In the genomic region with DNA sequence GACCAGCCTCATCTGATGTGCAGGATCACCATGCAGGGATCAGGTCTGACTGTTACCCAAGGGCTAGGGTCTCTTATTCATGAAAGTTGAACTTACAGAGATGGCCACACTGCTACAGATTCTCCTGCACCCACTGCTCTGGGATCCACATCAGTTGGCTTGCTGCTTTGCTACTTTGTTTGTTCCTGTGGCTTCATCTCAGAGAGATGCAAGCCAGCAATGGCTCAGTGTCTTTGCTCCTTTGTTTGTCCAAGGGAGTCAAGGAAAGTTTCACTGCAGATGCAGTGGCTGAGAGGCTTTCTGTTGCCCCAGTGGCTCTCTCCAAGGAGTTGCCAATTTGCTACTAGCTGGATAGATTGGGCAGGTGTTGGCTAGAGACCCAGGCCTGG, we compare ENCODE assay signal across 26 cellular contexts.
"Had no signal": no experiment of that assay in that cellular context is flagged by ENCODE, and none has a peak within 500 bp of the region (broad histone marks: within the 10 kb centered on the region; RNA-seq: fewer than 3 reads in every experiment).

No MANE protein-coding gene starts in this region.

- H3K9me3 ChIP-seq: breast epithelium, colonic mucosa, MG63, SJCRH30, SK-N-SH had no signal

- H3K27ac Mint-ChIP-seq: activated CD4-positive, alpha-beta memory T cell treated with anti-CD3 and anti-CD28 coated beads, Interleukin-2, amount 10 ng/mL, durations not matched to agents 7 days and 5 days; activated CD4-positive, alpha-beta T cell treated with anti-CD3 and anti-CD28 coated beads for 36 hours; activated naive CD4-positive, alpha-beta T cell treated with anti-CD3 and anti-CD28 coated beads, Interleukin-2, amount 10 ng/mL, durations not matched to agents 7 days and 5 days; activated naive CD8-positive, alpha-beta T cell treated with anti-CD3 and anti-CD28 coated beads for 36 hours; activated T-cell treated with anti-CD3 and anti-CD28 coated beads, Interleukin-2, amount 50 U/mL, for 72 hours; activated T-helper 2 cell treated with anti-CD3 and anti-CD28 coated beads, Interferon-gamma antibody, Interleukin-2, Interleukin-4, amounts not matched to agents 10 μg/mL and 5 μg/mL and 100 μg/mL, durations not matched to agents 14 hours and 24 hours and 36 hours had no signal

- H3K4me3 Mint-ChIP-seq: activated CD4-positive, alpha-beta memory T cell treated with anti-CD3 and anti-CD28 coated beads, Interleukin-2, amount 10 ng/mL, durations not matched to agents 7 days and 5 days; activated CD4-positive, alpha-beta T cell treated with anti-CD3 and anti-CD28 coated beads for 36 hours; activated naive CD4-positive, alpha-beta T cell treated with anti-CD3 and anti-CD28 coated beads, Interleukin-2, amount 10 ng/mL, durations not matched to agents 7 days and 5 days; activated naive CD8-positive, alpha-beta T cell treated with anti-CD3 and anti-CD28 coated beads for 36 hours; activated T-cell treated with anti-CD3 and anti-CD28 coated beads, Interleukin-2, amount 50 U/mL, for 72 hours had no signal

- H3K4me2 ChIP-seq: SK-N-SH had no signal

- H3K27me3 ChIP-seq: breast epithelium, colonic mucosa, MG63, SJCRH30 had no signal

- DNase-seq: activated CD4-positive, alpha-beta memory T cell treated with anti-CD3 and anti-CD28 coated beads, Interleukin-2, amount 10 ng/mL, durations not matched to agents 7 days and 5 days; activated CD4-positive, alpha-beta T cell treated with anti-CD3 and anti-CD28 coated beads, Interleukin-2, amount 50 U/mL, for 1 hour; activated CD8-positive, alpha-beta memory T cell treated with anti-CD3 and anti-CD28 coated beads, Interleukin-2, amount 50 U/mL, for 4 hours; activated gamma-delta T cell treated with Interleukin-2 at 50 U/mL for 16 hours; activated naive CD4-positive, alpha-beta T cell treated with anti-CD3 and anti-CD28 coated beads, Interleukin-2, amount 10 ng/mL, durations not matched to agents 7 days and 5 days; activated naive CD8-positive, alpha-beta T cell treated with anti-CD3 and anti-CD28 coated beads for 36 hours; activated T-cell treated with anti-CD3 and anti-CD28 coated beads, Interleukin-2, amount 50 U/mL, for 72 hours; caudate nucleus; MG63; NCI-H1417 treated with DMSO at 0.1 percent for 48 hours; NCI-H1694; NCI-H2029; NCI-H2107; NCI-H2171 treated with DMSO at 0.1 percent for 48 hours; NCI-H226; Right ventricle myocardium superior; SK-N-SH; T-helper 1 cell had no signal

- H3K9ac ChIP-seq: SK-N-SH had no signal

- H3K4me1 Mint-ChIP-seq: activated CD4-positive, alpha-beta memory T cell treated with anti-CD3 and anti-CD28 coated beads, Interleukin-2, amount 10 ng/mL, durations not matched to agents 7 days and 5 days; activated CD4-positive, alpha-beta T cell treated with anti-CD3 and anti-CD28 coated beads for 36 hours; activated naive CD4-positive, alpha-beta T cell treated with anti-CD3 and anti-CD28 coated beads, Interleukin-2, amount 10 ng/mL, durations not matched to agents 7 days and 5 days; activated naive CD8-positive, alpha-beta T cell treated with anti-CD3 and anti-CD28 coated beads for 36 hours had no signal

- H3K36me3 ChIP-seq: breast epithelium, colonic mucosa, MG63, SJCRH30, WERI-Rb-1 had no signal

- ATAC-seq: activated CD4-positive, alpha-beta T cell treated with anti-CD3 and anti-CD28 coated beads for 36 hours; activated T-cell treated with anti-CD3 and anti-CD28 coated beads, Interleukin-2, amount 50 U/mL, for 72 hours; Panc1 had no signal

- H3K4me3 ChIP-seq: breast epithelium, colonic mucosa, MG63, SJCRH30 had no signal

- H3K4me1 ChIP-seq: breast epithelium, colonic mucosa, SJCRH30 had no signal

- H3K27ac ChIP-seq: breast epithelium, colonic mucosa, RWPE1, SJCRH30, WERI-Rb-1 had no signal

- H3K36me3 Mint-ChIP-seq: activated naive CD4-positive, alpha-beta T cell treated with anti-CD3 and anti-CD28 coated beads, Interleukin-2, amount 10 ng/mL, durations not matched to agents 7 days and 5 days; activated naive CD8-positive, alpha-beta T cell treated with anti-CD3 and anti-CD28 coated beads for 36 hours had no signal

- H3K9me3 Mint-ChIP-seq: activated CD4-positive, alpha-beta memory T cell treated with anti-CD3 and anti-CD28 coated beads, Interleukin-2, amount 10 ng/mL, durations not matched to agents 7 days and 5 days; activated naive CD4-positive, alpha-beta T cell treated with anti-CD3 and anti-CD28 coated beads, Interleukin-2, amount 10 ng/mL, durations not matched to agents 7 days and 5 days; activated naive CD8-positive, alpha-beta T cell treated with anti-CD3 and anti-CD28 coated beads for 36 hours; activated T-helper 2 cell treated with anti-CD3 and anti-CD28 coated beads, Interferon-gamma antibody, Interleukin-2, Interleukin-4, amounts not matched to agents 10 μg/mL and 5 μg/mL and 100 μg/mL, durations not matched to agents 14 hours and 24 hours and 36 hours had no signal

- H3K27me3 Mint-ChIP-seq: activated CD4-positive, alpha-beta memory T cell treated with anti-CD3 and anti-CD28 coated beads, Interleukin-2, amount 10 ng/mL, durations not matched to agents 7 days and 5 days; activated CD4-positive, alpha-beta T cell treated with anti-CD3 and anti-CD28 coated beads for 36 hours; activated naive CD4-positive, alpha-beta T cell treated with anti-CD3 and anti-CD28 coated beads, Interleukin-2, amount 10 ng/mL, durations not matched to agents 7 days and 5 days; activated naive CD8-positive, alpha-beta T cell treated with anti-CD3 and anti-CD28 coated beads for 36 hours had no signal
